In the genomic region with DNA sequence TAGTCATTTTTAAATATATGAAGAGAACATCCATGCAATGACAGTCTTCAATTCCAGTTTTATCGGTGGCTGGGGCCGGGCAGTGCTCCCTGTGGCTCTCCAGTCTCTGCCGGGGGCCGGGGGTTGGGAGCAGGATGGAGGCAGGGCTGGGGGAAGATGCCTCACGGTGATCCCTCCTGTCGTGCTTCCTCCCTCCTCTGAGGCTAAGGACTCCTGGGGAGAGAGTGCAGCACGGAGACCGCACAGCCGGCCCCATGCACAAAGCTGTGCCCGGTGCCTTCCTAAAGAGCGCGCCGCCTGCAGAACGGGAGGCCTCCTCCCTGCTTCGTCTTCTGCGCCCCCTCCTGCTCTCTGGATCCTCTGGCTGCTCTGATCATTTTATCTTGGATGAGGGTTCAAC, we compare ENCODE assay signal across 1 cellular context.
TF ChIP-seq lines count a peak whose summit lies in the region.

No MANE protein-coding gene starts in this region.

TF ChIP-seq in K562, 482 proteins besides CTCF, POLR2A, EP300 and RAD21 (continued from another document):
- TF ChIP-seq RBM14 (IDR thresholded peaks at IDR 0.05; ENCODE audit: borderline replicate concordance, insufficient read depth, low read depth, low read length) (no peak), CXXC5 (CRISPR knock-in tag; IDR thresholded peaks at IDR 0.05) (no peak), MAZ (CRISPR knock-in tag; conservative IDR thresholded peaks at IDR 0.05 in 1 of 2, IDR thresholded peaks at IDR 0.05 in 1 of 2) (peak in 1 of 2 experiments; percentile 69; a peak in 2 of 4 replicates), RNF2 (IDR thresholded peaks at IDR 0.05) (no peak)
